Comparison of ENCODE assay signal across 24 cellular contexts in the genomic region with DNA sequence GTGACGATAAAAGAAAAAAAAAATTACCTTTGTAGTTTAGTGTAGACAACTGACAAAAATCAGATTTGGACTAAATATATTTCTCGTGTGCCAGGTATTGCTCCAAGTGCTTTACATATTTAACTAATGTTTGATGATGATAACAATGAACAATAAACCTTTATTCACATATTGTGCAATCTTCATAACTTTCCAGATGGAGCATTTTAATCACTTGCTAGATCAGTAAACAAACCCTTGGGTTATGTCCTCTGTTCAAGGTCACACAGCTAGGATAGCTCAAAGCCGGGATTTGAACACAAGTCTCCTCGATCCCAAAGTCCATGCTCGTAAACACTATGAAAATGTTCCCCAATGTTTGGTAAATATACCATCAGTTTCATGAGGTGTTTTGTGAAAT.
"Had no signal": no experiment of that assay in that cellular context is flagged by ENCODE, and none has a peak within 500 bp of the region (broad histone marks: within the 10 kb centered on the region; RNA-seq: fewer than 3 reads in every experiment).

No MANE protein-coding gene starts in this region.

- FAIRE-seq: endometrium, kidney had no signal

- H3K27ac ChIP-seq: left lung, spleen, thyroid gland had no signal

- DNase-seq: activated B cell treated with CpG ODN at 0.5 μM for 24 hours; activated CD4-positive, alpha-beta T cell treated with anti-CD3 and anti-CD28 coated beads for 36 hours; activated CD4-positive, alpha-beta T cell treated with anti-CD3 and anti-CD28 coated beads, Interleukin-2, amount 50 U/mL, for 4 hours; activated CD8-positive, alpha-beta memory T cell treated with anti-CD3 and anti-CD28 coated beads for 24 hours; activated CD8-positive, alpha-beta memory T cell treated with anti-CD3 and anti-CD28 coated beads, Interleukin-2, amount 50 U/mL, for 48 hours; activated naive CD4-positive, alpha-beta T cell; activated T-cell treated with anti-CD3 and anti-CD28 coated beads, Interleukin-2, amount 50 U/mL, for 4 hours; amygdala; cerebellar nuclear complex; effector CD4-positive, alpha-beta T cell; erythroblast; foreskin fibroblast; kidney; left lung; mammary epithelial cell; natural killer cell; retina; spleen; stimulated activated CD4-positive, alpha-beta T cell treated with anti-CD3 and anti-CD28 coated beads, Interleukin-4, amount 100 ng/mL, for 24 hours; stimulated activated naive CD4-positive, alpha-beta T cell treated with Interleukin-2 at 50 U/mL for 16 hours; substantia nigra; T-helper 17 cell; thyroid gland had no signal

- H3K36me3 ChIP-seq: left lung, spleen, thyroid gland had no signal

- H3K27me3 ChIP-seq: left lung, spleen, thyroid gland had no signal

- H3K9me3 ChIP-seq: left lung, spleen, thyroid gland had no signal

- ATAC-seq: activated CD4-positive, alpha-beta T cell treated with anti-CD3 and anti-CD28 coated beads for 36 hours; activated T-cell treated with anti-CD3 and anti-CD28 coated beads, Interleukin-2, amount 50 U/mL, for 4 hours; left lung; natural killer cell; T-helper 17 cell had no signal

- H3K4me3 ChIP-seq: left lung, spleen, thyroid gland had no signal
